1 cellular context compared by ENCODE assay signal in genomic region chr9:124006448-124007156, GRCh38.
TF ChIP-seq lines count a peak whose summit lies in the region.

No MANE protein-coding gene starts in this region.

TF ChIP-seq in K562, 482 proteins besides CTCF, POLR2A, EP300 and RAD21:
- TF ChIP-seq ZNF134 (CRISPR knock-in tag; conservative IDR thresholded peaks at IDR 0.05) (no peak), ATF2 (CRISPR knock-in tag; IDR thresholded peaks at IDR 0.05) (no peak), KDM1A (IDR thresholded peaks at IDR 0.05) (0 out of 4 replicates have a peak, but pooled peaks of 1 of the 2 experiments have one; percentile 13), PBX2 (CRISPR knock-in tag; IDR thresholded peaks at IDR 0.05; ENCODE audit: low read depth) (no peak), PBX2 (tag; conservative IDR thresholded peaks at IDR 0.05; ENCODE audit: low read depth) (peak; percentile 31; the same call in 1 of the 2 replicates), SMARCB1 (IDR thresholded peaks at IDR 0.05; ENCODE audit: insufficient read length, low read depth) (no peak), RUNX1 (IDR thresholded peaks at IDR 0.05; ENCODE audit: low read depth) (no peak), EHMT2 (IDR thresholded peaks at IDR 0.05) (no peak), SAP30 (IDR thresholded peaks at IDR 0.05; ENCODE audit: borderline replicate concordance, insufficient read depth, low read depth, low read length, poor library complexity, severe bottlenecking) (no peak), ZBTB49 (CRISPR knock-in tag; IDR thresholded peaks at IDR 0.05; ENCODE audit: borderline replicate concordance) (no peak), GMEB1 (CRISPR knock-in tag; IDR thresholded peaks at IDR 0.05) (no peak), NR4A1 (CRISPR knock-in tag; IDR thresholded peaks at IDR 0.05) (no peak), NR4A1 (tag; IDR thresholded peaks at IDR 0.05) (no peak), CTBP1 (IDR thresholded peaks at IDR 0.05; ENCODE audit: borderline replicate concordance) (no peak), PKNOX1 (IDR thresholded peaks at IDR 0.05) (peak; percentile 23; the same call in 1 of the 2 replicates), NFYB (IDR thresholded peaks at IDR 0.05; ENCODE audit: extremely low read depth, insufficient read length) (no peak), MEF2D (tag; conservative IDR thresholded peaks at IDR 0.05; ENCODE audit: low read depth) (no peak), ARID1B (IDR thresholded peaks at IDR 0.05) (no peak), ZNF324 (CRISPR knock-in tag; IDR thresholded peaks at IDR 0.05) (no peak), ZNF507 (tag; conservative IDR thresholded peaks at IDR 0.05) (no peak), MEIS2 (IDR thresholded peaks at IDR 0.05; ENCODE audit: partially characterized antibody) (peak; percentile 6)
